ENCODE assay signal across 1 cellular context in genomic region chr20:50788045-50788867, GRCh38.
A peak's percentile ranks its signal among the peaks of the same experiment; 100 is the strongest.
TF ChIP-seq lines count a peak whose summit lies in the region.

No MANE protein-coding gene starts in this region.

TF ChIP-seq in HepG2, 621 proteins besides CTCF, POLR2A, EP300 and RAD21 (continued from another document and continues in another):
- TF ChIP-seq, protein P1, sequence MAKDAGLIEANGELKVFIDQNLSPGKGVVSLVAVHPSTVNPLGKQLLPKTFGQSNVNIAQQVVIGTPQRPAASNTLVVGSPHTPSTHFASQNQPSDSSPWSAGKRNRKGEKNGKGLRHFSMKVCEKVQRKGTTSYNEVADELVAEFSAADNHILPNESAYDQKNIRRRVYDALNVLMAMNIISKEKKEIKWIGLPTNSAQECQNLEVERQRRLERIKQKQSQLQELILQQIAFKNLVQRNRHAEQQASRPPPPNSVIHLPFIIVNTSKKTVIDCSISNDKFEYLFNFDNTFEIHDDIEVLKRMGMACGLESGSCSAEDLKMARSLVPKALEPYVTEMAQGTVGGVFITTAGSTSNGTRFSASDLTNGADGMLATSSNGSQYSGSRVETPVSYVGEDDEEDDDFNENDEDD (CRISPR knock-in tag; IDR thresholded peaks at IDR 0.05; ENCODE audit: borderline replicate concordance) = no peak
- TF ChIP-seq, protein P2, sequence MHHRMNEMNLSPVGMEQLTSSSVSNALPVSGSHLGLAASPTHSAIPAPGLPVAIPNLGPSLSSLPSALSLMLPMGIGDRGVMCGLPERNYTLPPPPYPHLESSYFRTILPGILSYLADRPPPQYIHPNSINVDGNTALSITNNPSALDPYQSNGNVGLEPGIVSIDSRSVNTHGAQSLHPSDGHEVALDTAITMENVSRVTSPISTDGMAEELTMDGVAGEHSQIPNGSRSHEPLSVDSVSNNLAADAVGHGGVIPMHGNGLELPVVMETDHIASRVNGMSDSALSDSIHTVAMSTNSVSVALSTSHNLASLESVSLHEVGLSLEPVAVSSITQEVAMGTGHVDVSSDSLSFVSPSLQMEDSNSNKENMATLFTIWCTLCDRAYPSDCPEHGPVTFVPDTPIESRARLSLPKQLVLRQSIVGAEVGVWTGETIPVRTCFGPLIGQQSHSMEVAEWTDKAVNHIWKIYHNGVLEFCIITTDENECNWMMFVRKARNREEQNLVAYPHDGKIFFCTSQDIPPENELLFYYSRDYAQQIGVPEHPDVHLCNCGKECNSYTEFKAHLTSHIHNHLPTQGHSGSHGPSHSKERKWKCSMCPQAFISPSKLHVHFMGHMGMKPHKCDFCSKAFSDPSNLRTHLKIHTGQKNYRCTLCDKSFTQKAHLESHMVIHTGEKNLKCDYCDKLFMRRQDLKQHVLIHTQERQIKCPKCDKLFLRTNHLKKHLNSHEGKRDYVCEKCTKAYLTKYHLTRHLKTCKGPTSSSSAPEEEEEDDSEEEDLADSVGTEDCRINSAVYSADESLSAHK (CRISPR knock-in tag; IDR thresholded peaks at IDR 0.05; ENCODE audit: borderline replicate concordance) = no peak
- TF ChIP-seq HOXD1 (CRISPR knock-in tag; IDR thresholded peaks at IDR 0.05) = no peak
- no peak for TF ChIP-seq ZSCAN31 (CRISPR knock-in tag; IDR thresholded peaks at IDR 0.05; ENCODE audit: low read depth)
- TF ChIP-seq JARID2 (CRISPR knock-in tag; IDR thresholded peaks at IDR 0.05; ENCODE audit: insufficient replicate concordance) = no peak
- TF ChIP-seq HDAC2 (CRISPR knock-in tag; IDR thresholded peaks at IDR 0.05) = peak; percentile 73; the same call in 1 of the 2 replicates
- TF ChIP-seq MYNN (CRISPR knock-in tag; IDR thresholded peaks at IDR 0.05; ENCODE audit: low read depth) = no peak
- no peak for TF ChIP-seq AGO1 (IDR thresholded peaks at IDR 0.05; ENCODE audit: low read depth, low read length, poor library complexity, severe bottlenecking)
- TF ChIP-seq, protein P3, sequence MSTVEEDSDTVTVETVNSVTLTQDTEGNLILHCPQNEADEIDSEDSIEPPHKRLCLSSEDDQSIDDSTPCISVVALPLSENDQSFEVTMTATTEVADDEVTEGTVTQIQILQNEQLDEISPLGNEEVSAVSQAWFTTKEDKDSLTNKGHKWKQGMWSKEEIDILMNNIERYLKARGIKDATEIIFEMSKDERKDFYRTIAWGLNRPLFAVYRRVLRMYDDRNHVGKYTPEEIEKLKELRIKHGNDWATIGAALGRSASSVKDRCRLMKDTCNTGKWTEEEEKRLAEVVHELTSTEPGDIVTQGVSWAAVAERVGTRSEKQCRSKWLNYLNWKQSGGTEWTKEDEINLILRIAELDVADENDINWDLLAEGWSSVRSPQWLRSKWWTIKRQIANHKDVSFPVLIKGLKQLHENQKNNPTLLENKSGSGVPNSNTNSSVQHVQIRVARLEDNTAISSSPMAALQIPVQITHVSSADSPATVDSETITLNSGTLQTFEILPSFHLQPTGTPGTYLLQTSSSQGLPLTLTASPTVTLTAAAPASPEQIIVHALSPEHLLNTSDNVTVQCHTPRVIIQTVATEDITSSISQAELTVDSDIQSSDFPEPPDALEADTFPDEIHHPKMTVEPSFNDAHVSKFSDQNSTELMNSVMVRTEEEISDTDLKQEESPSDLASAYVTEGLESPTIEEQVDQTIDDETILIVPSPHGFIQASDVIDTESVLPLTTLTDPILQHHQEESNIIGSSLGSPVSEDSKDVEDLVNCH (CRISPR knock-in tag; IDR thresholded peaks at IDR 0.05) = no peak
- no peak for TF ChIP-seq ATAD3A (CRISPR knock-in tag; IDR thresholded peaks at IDR 0.05)
- TF ChIP-seq PITX1 (CRISPR knock-in tag; IDR thresholded peaks at IDR 0.05) = no peak
- TF ChIP-seq RBAK (CRISPR knock-in tag; IDR thresholded peaks at IDR 0.05) = no peak
- TF ChIP-seq ZBTB49 (CRISPR knock-in tag; IDR thresholded peaks at IDR 0.05; ENCODE audit: borderline replicate concordance) = no peak
- TF ChIP-seq NFE2L2 (IDR thresholded peaks at IDR 0.05; ENCODE audit: low read length) = no peak
- no peak for TF ChIP-seq ZBTB7A (CRISPR knock-in tag; IDR thresholded peaks at IDR 0.05)
- TF ChIP-seq AGO2 (optimal IDR thresholded peaks at IDR 0.05; ENCODE audit: low read depth, low read length) = no peak
- TF ChIP-seq ZNF597 (CRISPR knock-in tag; IDR thresholded peaks at IDR 0.05) = no peak
- TF ChIP-seq, protein P4, sequence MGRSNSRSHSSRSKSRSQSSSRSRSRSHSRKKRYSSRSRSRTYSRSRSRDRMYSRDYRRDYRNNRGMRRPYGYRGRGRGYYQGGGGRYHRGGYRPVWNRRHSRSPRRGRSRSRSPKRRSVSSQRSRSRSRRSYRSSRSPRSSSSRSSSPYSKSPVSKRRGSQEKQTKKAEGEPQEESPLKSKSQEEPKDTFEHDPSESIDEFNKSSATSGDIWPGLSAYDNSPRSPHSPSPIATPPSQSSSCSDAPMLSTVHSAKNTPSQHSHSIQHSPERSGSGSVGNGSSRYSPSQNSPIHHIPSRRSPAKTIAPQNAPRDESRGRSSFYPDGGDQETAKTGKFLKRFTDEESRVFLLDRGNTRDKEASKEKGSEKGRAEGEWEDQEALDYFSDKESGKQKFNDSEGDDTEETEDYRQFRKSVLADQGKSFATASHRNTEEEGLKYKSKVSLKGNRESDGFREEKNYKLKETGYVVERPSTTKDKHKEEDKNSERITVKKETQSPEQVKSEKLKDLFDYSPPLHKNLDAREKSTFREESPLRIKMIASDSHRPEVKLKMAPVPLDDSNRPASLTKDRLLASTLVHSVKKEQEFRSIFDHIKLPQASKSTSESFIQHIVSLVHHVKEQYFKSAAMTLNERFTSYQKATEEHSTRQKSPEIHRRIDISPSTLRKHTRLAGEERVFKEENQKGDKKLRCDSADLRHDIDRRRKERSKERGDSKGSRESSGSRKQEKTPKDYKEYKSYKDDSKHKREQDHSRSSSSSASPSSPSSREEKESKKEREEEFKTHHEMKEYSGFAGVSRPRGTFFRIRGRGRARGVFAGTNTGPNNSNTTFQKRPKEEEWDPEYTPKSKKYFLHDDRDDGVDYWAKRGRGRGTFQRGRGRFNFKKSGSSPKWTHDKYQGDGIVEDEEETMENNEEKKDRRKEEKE (IDR thresholded peaks at IDR 0.05) = no peak
- no peak for TF ChIP-seq ZNF280D (CRISPR knock-in tag; IDR thresholded peaks at IDR 0.05)
- no peak for TF ChIP-seq ZNF382 (CRISPR knock-in tag; IDR thresholded peaks at IDR 0.05; ENCODE audit: borderline replicate concordance)
- TF ChIP-seq MXD4 (CRISPR knock-in tag; IDR thresholded peaks at IDR 0.05) = peak; percentile 29; the same call in 1 of the 2 replicates
- no peak for TF ChIP-seq ATF7-NPFF (CRISPR knock-in tag; IDR thresholded peaks at IDR 0.05; ENCODE audit: low read depth)
- TF ChIP-seq, protein P5, sequence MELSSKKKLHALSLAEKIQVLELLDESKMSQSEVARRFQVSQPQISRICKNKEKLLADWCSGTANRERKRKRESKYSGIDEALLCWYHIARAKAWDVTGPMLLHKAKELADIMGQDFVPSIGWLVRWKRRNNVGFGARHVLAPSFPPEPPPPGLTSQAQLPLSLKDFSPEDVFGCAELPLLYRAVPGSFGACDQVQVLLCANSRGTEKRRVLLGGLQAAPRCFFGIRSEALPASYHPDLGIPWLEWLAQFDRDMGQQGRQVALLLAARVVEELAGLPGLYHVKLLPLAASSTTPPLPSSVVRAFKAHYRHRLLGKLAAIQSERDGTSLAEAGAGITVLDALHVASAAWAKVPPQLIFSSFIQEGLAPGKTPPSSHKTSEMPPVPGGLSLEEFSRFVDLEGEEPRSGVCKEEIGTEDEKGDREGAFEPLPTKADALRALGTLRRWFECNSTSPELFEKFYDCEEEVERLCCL (CRISPR knock-in tag; IDR thresholded peaks at IDR 0.05; ENCODE audit: borderline replicate concordance) = no peak
- no peak for TF ChIP-seq PCBP1 (IDR thresholded peaks at IDR 0.05; ENCODE audit: borderline replicate concordance, low read depth, low read length)
- TF ChIP-seq, protein P6, sequence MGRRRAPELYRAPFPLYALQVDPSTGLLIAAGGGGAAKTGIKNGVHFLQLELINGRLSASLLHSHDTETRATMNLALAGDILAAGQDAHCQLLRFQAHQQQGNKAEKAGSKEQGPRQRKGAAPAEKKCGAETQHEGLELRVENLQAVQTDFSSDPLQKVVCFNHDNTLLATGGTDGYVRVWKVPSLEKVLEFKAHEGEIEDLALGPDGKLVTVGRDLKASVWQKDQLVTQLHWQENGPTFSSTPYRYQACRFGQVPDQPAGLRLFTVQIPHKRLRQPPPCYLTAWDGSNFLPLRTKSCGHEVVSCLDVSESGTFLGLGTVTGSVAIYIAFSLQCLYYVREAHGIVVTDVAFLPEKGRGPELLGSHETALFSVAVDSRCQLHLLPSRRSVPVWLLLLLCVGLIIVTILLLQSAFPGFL (CRISPR knock-in tag; IDR thresholded peaks at IDR 0.05) = no peak
- TF ChIP-seq ZNF333 (CRISPR knock-in tag; IDR thresholded peaks at IDR 0.05; ENCODE audit: borderline replicate concordance) = no peak
- TF ChIP-seq HMG20B (CRISPR knock-in tag; conservative IDR thresholded peaks at IDR 0.05) = 0 out of 2 replicates have a peak, but pooled peaks have one; percentile 33
- no peak for TF ChIP-seq ZNF510 (CRISPR knock-in tag; IDR thresholded peaks at IDR 0.05; ENCODE audit: low read depth)
- TF ChIP-seq PRDM10 (CRISPR knock-in tag; IDR thresholded peaks at IDR 0.05; ENCODE audit: low read depth) = no peak
- no peak for TF ChIP-seq TAF15 (IDR thresholded peaks at IDR 0.05; ENCODE audit: low read depth, low read length, poor library complexity, severe bottlenecking)
- no peak for TF ChIP-seq HMG20A (CRISPR knock-in tag; IDR thresholded peaks at IDR 0.05; ENCODE audit: borderline replicate concordance)
- no peak for TF ChIP-seq SOX13 (IDR thresholded peaks at IDR 0.05)
- peak in 1 of 2 experiments; percentile 49; a peak in 2 of 4 replicates for TF ChIP-seq SOX13 (CRISPR knock-in tag; conservative IDR thresholded peaks at IDR 0.05 in 1 of 2, IDR thresholded peaks at IDR 0.05 in 1 of 2)
